Comparison of ENCODE assay signal across 14 cellular contexts in genomic region chr7:4556868-4557620, GRCh38.
A peak's percentile ranks its signal among the peaks of the same experiment; 100 is the strongest.
DNase-seq lines count a peak whose midpoint lies in the region; ATAC-seq and TF ChIP-seq lines count a peak whose summit lies in the region.
"Had no signal": no experiment of that assay in that cellular context is flagged by ENCODE, and none has a peak within 500 bp of the region (broad histone marks: within the 10 kb centered on the region; RNA-seq: fewer than 3 reads in every experiment).

No MANE protein-coding gene starts in this region.

- H3K79me2 ChIP-seq in hepatocyte: no peaks in the 10 kb centered on the region

- no peak overlapping the region for H3K4me2 ChIP-seq in hepatocyte
- H3K4me2 ChIP-seq: A549 had no signal

- peaks cover 16% of the 10 kb centered on the region for H3K4me1 Mint-ChIP-seq in WTC11
- H3K4me1 Mint-ChIP-seq in naive thymus-derived CD8-positive, alpha-beta T cell: no peaks in the 10 kb centered on the region

- peaks cover 0 to 22% (median under 1%) of the 10 kb centered on the region in 9 donors for H3K27me3 ChIP-seq in heart left ventricle
- no peaks in the 10 kb centered on the region for H3K27me3 ChIP-seq in hepatocyte

- 0 out of 2 replicates have a peak overlapping the region, but pooled peaks have one; percentile 85 for H3K27ac Mint-ChIP-seq in WTC11
- H3K27ac Mint-ChIP-seq in naive thymus-derived CD8-positive, alpha-beta T cell: no peak overlapping the region

- H3K36me3 ChIP-seq in heart left ventricle (no peaks in the 10 kb centered on the region), hepatocyte (replicated peaks; ENCODE audit: insufficient read depth, low read depth) (no peaks in the 10 kb centered on the region)

- no peaks in the 10 kb centered on the region for H4K20me1 ChIP-seq in hepatocyte (ENCODE audit: insufficient read depth, poor library complexity, severe bottlenecking)

- H3K36me3 Mint-ChIP-seq in WTC11: peaks cover 4% of the 10 kb centered on the region; the same call in 1 of the 2 replicates
- H3K36me3 Mint-ChIP-seq in naive thymus-derived CD8-positive, alpha-beta T cell: peaks cover 0 to 37% (median 2%) of the 10 kb centered on the region in 3 donors

- H3K27ac ChIP-seq in heart left ventricle (no peak overlapping the region), hepatocyte (peak overlapping the region; percentile 37)
- H3K27ac ChIP-seq: A549 had no signal

- H3K4me1 ChIP-seq in heart left ventricle: no peaks in the 10 kb centered on the region
- no peaks in the 10 kb centered on the region for H3K4me1 ChIP-seq in hepatocyte (ENCODE audit: insufficient read depth)
- H3K4me1 ChIP-seq: A549 had no signal

- POLR2A ChIA-PET in WTC11 (lab: Charles Lee): no interaction called here
- POLR2A ChIA-PET in naive thymus-derived CD8-positive, alpha-beta T cell (lab: Charles Lee): no interaction called here

- H3K4me3 ChIP-seq in heart left ventricle (no peak overlapping the region), hepatocyte (no peak overlapping the region)
- H3K4me3 ChIP-seq: A549 had no signal

- H3K9me3 ChIP-seq in heart left ventricle (peaks cover 0 to 36% (median 24%) of the 10 kb centered on the region in 12 donors), hepatocyte (ENCODE audit: low read depth) (no peaks in the 10 kb centered on the region)

- WGBS in heart left ventricle, 4 donors: 71 to 80% (median 76%) methylated on average over 16 of the region's 16 CpGs
- WGBS in hepatocyte (ENCODE audit: low lambda C conversion rate, missing lambda C conversion rate): 76% methylated on average over 16 of the region's 16 CpGs

- TF ChIP-seq CTCF in heart left ventricle (IDR thresholded peaks at IDR 0.05) (no peak), WTC11 (IDR thresholded peaks at IDR 0.05) (no peak), hepatocyte (IDR thresholded peaks at IDR 0.05; ENCODE audit: poor library complexity) (no peak)

- peaks cover 4% of the 10 kb centered on the region for H3K27me3 Mint-ChIP-seq in WTC11 (ENCODE audit: low read depth)
- H3K27me3 Mint-ChIP-seq in naive thymus-derived CD8-positive, alpha-beta T cell: peaks cover 13 to 62% (median 38%) of the 10 kb centered on the region in 5 donors

- H3K4me3 Mint-ChIP-seq in WTC11: no peak overlapping the region
- no peak overlapping the region for H3K4me3 Mint-ChIP-seq in naive thymus-derived CD8-positive, alpha-beta T cell

- CTCF ChIA-PET in WTC11 (lab: Charles Lee): interaction anchor here (1.3 to 1.4 kb wide), 2 partner anchors 74 to 330 kb away, joined by 4 to 8 read pairs; no protein-coding TSS in a partner anchor

- peaks cover 36% of the 10 kb centered on the region for H3K9me3 Mint-ChIP-seq in WTC11
- H3K9me3 Mint-ChIP-seq in naive thymus-derived CD8-positive, alpha-beta T cell: peaks cover 9 to 51% (median 34%) of the 10 kb centered on the region in 9 donors

- intact Hi-C loops in cardiac septum (cut with DNase I) (no loop called here), heart left ventricle (cut with DNase I) (no loop called here)

- no peaks in the 10 kb centered on the region for H3K9me2 ChIP-seq in hepatocyte (replicated peaks; ENCODE audit: insufficient read depth)

- ATAC-seq in heart left ventricle (no peak), WTC11 (no peak), GM19351 (IDR thresholded peaks at IDR 0.05; ENCODE audit: unreplicated experiment) (no peak)
- ATAC-seq in naive thymus-derived CD8-positive, alpha-beta T cell: no peak
- ATAC-seq: A549 had no signal

- TF ChIP-seq POLR2A in heart left ventricle (IDR thresholded peaks at IDR 0.05): no peak

- no peak overlapping the region for H2AFZ ChIP-seq in hepatocyte

- peak; percentile 15 for DNase-seq in cardiac septum (ENCODE audit: low spot score)
- DNase-seq in heart left ventricle: no peak
- DNase-seq in WTC11 (ENCODE audit: low spot score): no peak
- no peak for DNase-seq in hepatocyte (ENCODE audit: low spot score)
- no peak for DNase-seq in naive thymus-derived CD8-positive, alpha-beta T cell
- DNase-seq in NCI-H1105 (lab: John Stamatoyannopoulos, UW): no peak
- no peak for DNase-seq in LoVo (ENCODE audit: low spot score)
- DNase-seq: DMS79 treated with DMSO at 0.1 percent for 48 hours, GF-D8, GOT3, NCI-H187, NCI-H82 had no signal

TF ChIP-seq in WTC11, 78 proteins besides CTCF, POLR2A, EP300 and RAD21 (continues in another document):
- TF ChIP-seq HMGXB4 (CRISPR knock-in tag; IDR thresholded peaks at IDR 0.05) (no peak), MXD4 (CRISPR knock-in tag; IDR thresholded peaks at IDR 0.05; ENCODE audit: borderline replicate concordance) (no peak), ZNF281 (CRISPR knock-in tag; IDR thresholded peaks at IDR 0.05) (no peak), STAT6 (CRISPR knock-in tag; conservative IDR thresholded peaks at IDR 0.05; ENCODE audit: low read depth) (no peak), ZNF416 (CRISPR knock-in tag; IDR thresholded peaks at IDR 0.05) (no peak), ZNF671 (CRISPR knock-in tag; IDR thresholded peaks at IDR 0.05) (no peak)
